In genomic region chr5:53766683-53767082, GRCh38 we compare ENCODE assay signal across 1 cellular context.
TF ChIP-seq lines count a peak whose summit lies in the region.

No MANE protein-coding gene starts in this region.

TF ChIP-seq in HepG2, 621 proteins besides CTCF, POLR2A, EP300 and RAD21 (continued from another document):
- TF ChIP-seq TFE3 (CRISPR knock-in tag; IDR thresholded peaks at IDR 0.05): 0 out of 2 replicates have a peak, but pooled peaks have one; percentile 48
- no peak for TF ChIP-seq ATF7 (IDR thresholded peaks at IDR 0.05)
- no peak for TF ChIP-seq ATF7 (CRISPR knock-in tag; IDR thresholded peaks at IDR 0.05)
- no peak for TF ChIP-seq ZNF234 (CRISPR knock-in tag; conservative IDR thresholded peaks at IDR 0.05)
- TF ChIP-seq FOXJ3 (CRISPR knock-in tag; IDR thresholded peaks at IDR 0.05; ENCODE audit: borderline replicate concordance): 0 out of 2 replicates have a peak, but pooled peaks have one; percentile 14
- TF ChIP-seq RARA (CRISPR knock-in tag; IDR thresholded peaks at IDR 0.05): no peak
